8 cellular contexts compared by ENCODE assay signal in genomic region chr3:49673131-49673714, GRCh38. TPM values are rescaled to one million over a fixed set of nuclear protein-coding genes. Genes with fewer than 3 reads are reported as not detected.
DNase-seq lines count a peak whose midpoint lies in the region; ATAC-seq, FAIRE-seq and TF ChIP-seq lines count a peak whose summit lies in the region.

No MANE protein-coding gene starts in this region.

- H3K4me3 ChIP-seq in astrocyte (ENCODE audit: insufficient read depth, low read depth, low read length) (peak overlapping the region; percentile 75), HepG2 (replicated peaks in 1 of 3; ENCODE audit: insufficient read depth in 1 of 3, low read depth in 2 of 3, low read length in 3 of 3) (peak overlapping the region; percentile 67 to 99 (median 80)), tibial artery (peak overlapping the region; percentile 63 to 99)

- peak overlapping the region; percentile 82 for H2AFZ ChIP-seq in astrocyte (ENCODE audit: low read depth, low read length)
- no peak overlapping the region for H2AFZ ChIP-seq in HepG2 (ENCODE audit: low read length)

- intact Hi-C loops in CD14-positive monocyte (cut with micrococcal nuclease), result loop anchor here (5.0 to 10.0 kb wide), 3 partner anchors 52 to 201 kb away; partner anchors contain the start of genes GMPPB (in 2 of the 2) and DAG1 (in 1 of the 2)
- intact Hi-C loops in HepG2 (cut with micrococcal nuclease; ENCODE audit: unreplicated experiment), result loop anchor here (5.0 kb wide), 2 partner anchors 66 to 206 kb away; no protein-coding TSS in a partner anchor
- intact Hi-C loops in tibial artery (cut with DNase I; ENCODE audit: low total_unique reads), result no loop called here

- peak overlapping the region; percentile 98 for H3K4me2 ChIP-seq in astrocyte (ENCODE audit: low read length)
- peak overlapping the region; percentile 91 for H3K4me2 ChIP-seq in HepG2 (ENCODE audit: low read depth, low read length)

- ATAC-seq in HG03025 (IDR thresholded peaks at IDR 0.05; ENCODE audit: low FRiP score, unreplicated experiment) (peak; percentile 3), HepG2 (peak; percentile 2), HG03135 (IDR thresholded peaks at IDR 0.05; ENCODE audit: unreplicated experiment) (no peak)

- peak overlapping the region; percentile 93 to 99 (median 98) for H3K27ac Mint-ChIP-seq in CD14-positive monocyte
- peak overlapping the region; percentile 94 for H3K27ac Mint-ChIP-seq in astrocyte (ENCODE audit: unreplicated experiment)

- H3K9me3 Mint-ChIP-seq in CD14-positive monocyte (peaks cover 0 to 10% (median 3%) of the 10 kb centered on the region in 7 donors), astrocyte (ENCODE audit: unreplicated experiment) (no peaks in the 10 kb centered on the region)

- H3K4me1 Mint-ChIP-seq in CD14-positive monocyte (peaks cover 28% of the 10 kb centered on the region), astrocyte (ENCODE audit: low read depth, unreplicated experiment) (peaks cover 15% of the 10 kb centered on the region)

- no peak; the same call in 1 of the 2 replicates for TF ChIP-seq RAD21 in HepG2 (CRISPR knock-in tag; IDR thresholded peaks at IDR 0.05)

- in situ Hi-C loops in HepG2 (cut with HindIII; ENCODE audit: extremely low pct_ligation_motif_present, low pct_unique_long_range_greater_than_20kb), result loop anchor here (5.0 to 10.0 kb wide), 2 partner anchors 108 to 136 kb away; no protein-coding TSS in a partner anchor

- H3K9me3 ChIP-seq in astrocyte (ENCODE audit: insufficient read depth, low read depth, low read length) (no peaks in the 10 kb centered on the region), HepG2 (ENCODE audit: low read length) (no peaks in the 10 kb centered on the region), tibial artery (no peaks in the 10 kb centered on the region)

- peaks cover 33% of the 10 kb centered on the region for H4K20me1 ChIP-seq in astrocyte (ENCODE audit: insufficient read depth, low read length)
- no peaks in the 10 kb centered on the region for H4K20me1 ChIP-seq in HepG2 (ENCODE audit: insufficient read depth, low read length)

- TF ChIP-seq EP300 in HepG2 (IDR thresholded peaks at IDR 0.05; ENCODE audit: low read depth in 2 of 2, low read length in 2 of 2) (no peak), HepG2 (CRISPR knock-in tag; IDR thresholded peaks at IDR 0.05; ENCODE audit: borderline replicate concordance) (no peak)

- H3K4me3 Mint-ChIP-seq in CD14-positive monocyte, result peak overlapping the region; percentile 84 to 91
- peak overlapping the region; percentile 88 for H3K4me3 Mint-ChIP-seq in astrocyte (ENCODE audit: unreplicated experiment)

- H3K36me3 Mint-ChIP-seq in CD14-positive monocyte (peaks cover 24 to 28% of the 10 kb centered on the region in 2 donors), astrocyte (ENCODE audit: low read depth, unreplicated experiment) (peaks cover 15% of the 10 kb centered on the region)

- H3K27me3 Mint-ChIP-seq in CD14-positive monocyte (ENCODE audit: low read depth in 3 of 3) (peaks cover 4 to 10% (median 7%) of the 10 kb centered on the region in 3 donors), astrocyte (ENCODE audit: low read depth, unreplicated experiment) (no peaks in the 10 kb centered on the region)

- H3K79me2 ChIP-seq in astrocyte (ENCODE audit: insufficient read depth, low read length) (peaks cover 27% of the 10 kb centered on the region), HepG2 (ENCODE audit: insufficient read depth, low read length) (peaks cover 22% of the 10 kb centered on the region)

- POLR2A ChIA-PET in HepG2 (lab: Yijun Ruan, JAX), result interaction anchor here (0.6 to 3.3 kb wide), 8 partner anchors 16 to 333 kb away, joined by 3 to 98 read pairs (median 4); partner anchors contain the start of genes DAG1, MST1 and RNF123

- H3K36me3 ChIP-seq in astrocyte (ENCODE audit: insufficient read depth, low read length) (peaks cover 9% of the 10 kb centered on the region), HepG2 (replicated peaks in 1 of 2; ENCODE audit: control insufficient read depth in 1 of 2, insufficient read depth in 2 of 2, low read length in 2 of 2) (peaks cover 12 to 27% of the 10 kb centered on the region in 2 experiments), tibial artery (peaks cover 24 to 25% (median 25%) of the 10 kb centered on the region in 3 donors)

- H3K9ac ChIP-seq in astrocyte (ENCODE audit: low read length) (peak overlapping the region; percentile 88), HepG2 (ENCODE audit: insufficient read depth, low read depth, low read length) (peak overlapping the region; percentile 86)

- TSS peak; percentile 77 for BruUV-seq in HepG2 (replicated peaks; lab: Mats Ljungman, UMichigan)

- peaks cover 27% of the 10 kb centered on the region for H3K4me1 ChIP-seq in astrocyte (ENCODE audit: insufficient read depth, low read length)
- H3K4me1 ChIP-seq in HepG2 (ENCODE audit: insufficient read depth, low read length), result peaks cover 70% of the 10 kb centered on the region
- peaks cover 0 to 20% (median 15%) of the 10 kb centered on the region in 4 donors for H3K4me1 ChIP-seq in tibial artery

- WGBS in HepG2 (ENCODE audit: low lambda C conversion rate), result 35% methylated on average over 3 of the region's 17 CpGs

- H3K27me3 ChIP-seq in astrocyte (ENCODE audit: insufficient read depth, low read length) (no peaks in the 10 kb centered on the region), HepG2 (ENCODE audit: control insufficient read depth in 1 of 2, insufficient read depth in 2 of 2, low read length in 2 of 2) (no peaks in the 10 kb centered on the region), tibial artery (peaks cover 0 to 4% of the 10 kb centered on the region in 2 donors)

- CTCF ChIA-PET in HepG2 (lab: Yijun Ruan, JAX; ENCODE audit: low intra/inter-chr PET ratio, low total read pairs), result interaction anchor here (2.7 kb wide), 1 partner anchor 133 kb away, joined by 31 read pairs; no protein-coding TSS in a partner anchor

- FAIRE-seq in astrocyte (lab: Jason Lieb, UNC) (no peak), HepG2 (lab: Jason Lieb, UNC) (peak; percentile 56)

- TF ChIP-seq POLR2A in HepG2 (IDR thresholded peaks at IDR 0.05; ENCODE audit: insufficient read depth in 1 of 2, low read depth in 2 of 2, low read length in 2 of 2), result peak in 1 of 2 experiments; percentile 79; a peak in 1 of 4 replicates

- H3K27ac ChIP-seq in astrocyte (ENCODE audit: low read depth, low read length), result peak overlapping the region; percentile 86
- peak overlapping the region; percentile 85 for H3K27ac ChIP-seq in HepG2 (ENCODE audit: extremely low read length, insufficient read depth, low read length)
- H3K27ac ChIP-seq in tibial artery, result peak overlapping the region; percentile 80 to 84

- TF ChIP-seq CTCF in CD14-positive monocyte (IDR thresholded peaks at IDR 0.05), result no peak
- TF ChIP-seq CTCF in astrocyte (IDR thresholded peaks at IDR 0.05; ENCODE audit: insufficient read depth, low read depth, low read length), result no peak
- no peak; the same call in 1 of the 2 replicates for TF ChIP-seq CTCF in HepG2 (CRISPR knock-in tag; IDR thresholded peaks at IDR 0.05)
- TF ChIP-seq CTCF in tibial artery (IDR thresholded peaks at IDR 0.05), result no peak

- DNase-seq in CD14-positive monocyte (ENCODE audit: low spot score) (no peak), astrocyte (ENCODE audit: low read depth) (no peak), HepG2 (ENCODE audit: low spot score) (peak; percentile 45), tibial artery (no peak), globus pallidus (ENCODE audit: low spot score) (no peak)
- DNase-seq in stimulated activated naive CD4-positive, alpha-beta T cell treated with Interleukin-2 at 50 U/mL for 16 hours (lab: John Stamatoyannopoulos, UW), result no peak

RNA-seq across cellular contexts. Expression of gene APEH, which starts 0.9 kb away (rescaled TPM):
- polyA plus RNA-seq in CD14-positive monocyte (100 to 1,000 TPM in 1 of 2 donors, 10 to 100 TPM in 1; 92.6 to 105 TPM), HepG2 (2011; rRNA removed) (116 and 123 TPM in 2 replicates)
- total RNA-seq in astrocyte (80.8 and 91.2 TPM in 2 replicates), HepG2 (2016; rRNA removed; fragmentation: Illumina TruSeq; extraction: Trizol) (116 and 130 TPM in 2 replicates)
- total RNA-seq in HepG2 (2016; cell fraction: cytosol; rRNA removed; fragmentation: Illumina TruSeq; extraction: Trizol; ENCODE audit: low read depth), result 32.8 and 39.1 TPM in 2 replicates
- 118 and 134 TPM in 2 replicates for total RNA-seq in HepG2 (2016; cell fraction: insoluble cytoplasmic fraction; rRNA removed; fragmentation: Illumina TruSeq; extraction: Trizol)
- total RNA-seq in HepG2 (2016; cell fraction: membrane; rRNA removed; fragmentation: Illumina TruSeq; extraction: Trizol), result 57.5 and 60.4 TPM in 2 replicates
- total RNA-seq in HepG2 (2016; cell fraction: nucleus; rRNA removed; fragmentation: Illumina TruSeq; extraction: Trizol), result 99.4 and 109 TPM in 2 replicates
- polyA plus RNA-seq in HepG2 (2011; cell fraction: cytosol; rRNA removed), result 95.0 and 116 TPM in 2 replicates
- polyA plus RNA-seq in HepG2 (2011; cell fraction: nucleus; rRNA removed), result 227 and 231 TPM in 2 replicates
- 110 and 113 TPM in 2 replicates for polyA plus RNA-seq in HepG2 (2012)
- polyA plus RNA-seq in HepG2 (2016; cell fraction: cytosol; fragmentation: Illumina TruSeq; extraction: Trizol; ENCODE audit: low read depth), result 22.6 and 23.9 TPM in 2 replicates
- polyA plus RNA-seq in HepG2 (2016; cell fraction: insoluble cytoplasmic fraction; fragmentation: Illumina TruSeq; extraction: Trizol; ENCODE audit: low read depth), result 87.5 and 96.0 TPM in 2 replicates
- 27.9 and 31.1 TPM in 2 replicates for polyA plus RNA-seq in HepG2 (2016; cell fraction: membrane; fragmentation: Illumina TruSeq; extraction: Trizol; ENCODE audit: low read depth)
- polyA plus RNA-seq in HepG2 (2016; cell fraction: nucleus; fragmentation: Illumina TruSeq; extraction: Trizol; ENCODE audit: insufficient read depth, low read depth), result 137 and 152 TPM in 2 replicates
- 481 and 533 TPM in 2 replicates for polyA minus RNA-seq in HepG2 (2011; rRNA and poly(A)+ RNA removed; ENCODE audit: low replicate concordance)
- polyA minus RNA-seq in HepG2 (2011; cell fraction: cytosol; rRNA and poly(A)+ RNA removed), result 94.8 and 99.0 TPM in 2 replicates
- 120 and 143 TPM in 2 replicates for polyA minus RNA-seq in HepG2 (2011; cell fraction: nucleus; rRNA and poly(A)+ RNA removed)

RNA-seq across cellular contexts. Expression of gene MST1, which starts 16.1 kb away (rescaled TPM):
- polyA plus RNA-seq in CD14-positive monocyte, result under 1 TPM in 1 of 2 donors, not detected in 1; 0.28 TPM
- total RNA-seq in astrocyte, result 9.3 and 15.1 TPM in 2 replicates
- total RNA-seq in HepG2 (2016; rRNA removed; fragmentation: Illumina TruSeq; extraction: Trizol), result 26.7 and 189 TPM in 2 replicates
- 15.3 and 18.3 TPM in 2 replicates for total RNA-seq in HepG2 (2016; cell fraction: cytosol; rRNA removed; fragmentation: Illumina TruSeq; extraction: Trizol; ENCODE audit: low read depth)
- 25.3 and 197 TPM in 2 replicates for total RNA-seq in HepG2 (2016; cell fraction: insoluble cytoplasmic fraction; rRNA removed; fragmentation: Illumina TruSeq; extraction: Trizol)
- total RNA-seq in HepG2 (2016; cell fraction: membrane; rRNA removed; fragmentation: Illumina TruSeq; extraction: Trizol), result 14.6 and 16.5 TPM in 2 replicates
- 267 and 300 TPM in 2 replicates for total RNA-seq in HepG2 (2016; cell fraction: nucleus; rRNA removed; fragmentation: Illumina TruSeq; extraction: Trizol)
- 452 and 686 TPM in 2 replicates for polyA plus RNA-seq in HepG2 (2011; rRNA removed)
- 174 and 178 TPM in 2 replicates for polyA plus RNA-seq in HepG2 (2011; cell fraction: cytosol; rRNA removed)
- 7,383 and 7,818 TPM in 2 replicates for polyA plus RNA-seq in HepG2 (2011; cell fraction: nucleus; rRNA removed)
- polyA plus RNA-seq in HepG2 (2012), result 313 and 330 TPM in 2 replicates
- polyA plus RNA-seq in HepG2 (2016; cell fraction: cytosol; fragmentation: Illumina TruSeq; extraction: Trizol; ENCODE audit: low read depth), result 6.2 and 6.6 TPM in 2 replicates
- polyA plus RNA-seq in HepG2 (2016; cell fraction: insoluble cytoplasmic fraction; fragmentation: Illumina TruSeq; extraction: Trizol; ENCODE audit: low read depth), result 20.9 and 21.3 TPM in 2 replicates
- 9.6 and 10.0 TPM in 2 replicates for polyA plus RNA-seq in HepG2 (2016; cell fraction: membrane; fragmentation: Illumina TruSeq; extraction: Trizol; ENCODE audit: low read depth)
- 695 and 762 TPM in 2 replicates for polyA plus RNA-seq in HepG2 (2016; cell fraction: nucleus; fragmentation: Illumina TruSeq; extraction: Trizol; ENCODE audit: insufficient read depth, low read depth)
- polyA minus RNA-seq in HepG2 (2011; rRNA and poly(A)+ RNA removed; ENCODE audit: low replicate concordance), result 3.2 and 148 TPM in 2 replicates
- 42.2 and 50.5 TPM in 2 replicates for polyA minus RNA-seq in HepG2 (2011; cell fraction: cytosol; rRNA and poly(A)+ RNA removed)
- 323 and 384 TPM in 2 replicates for polyA minus RNA-seq in HepG2 (2011; cell fraction: nucleus; rRNA and poly(A)+ RNA removed)

RNA-seq across cellular contexts. Expression of gene RNF123, which starts 16.1 kb away (rescaled TPM):
- polyA plus RNA-seq in CD14-positive monocyte (10 to 100 TPM; 11.1 to 15.7 TPM), HepG2 (2011; rRNA removed) (82.2 and 91.9 TPM in 2 replicates)
- total RNA-seq in astrocyte (40.9 and 49.8 TPM in 2 replicates), HepG2 (2016; rRNA removed; fragmentation: Illumina TruSeq; extraction: Trizol) (16.1 and 29.9 TPM in 2 replicates)
- 7.6 and 8.9 TPM in 2 replicates for total RNA-seq in HepG2 (2016; cell fraction: cytosol; rRNA removed; fragmentation: Illumina TruSeq; extraction: Trizol; ENCODE audit: low read depth)
- total RNA-seq in HepG2 (2016; cell fraction: insoluble cytoplasmic fraction; rRNA removed; fragmentation: Illumina TruSeq; extraction: Trizol), result 12.8 and 27.1 TPM in 2 replicates
- total RNA-seq in HepG2 (2016; cell fraction: membrane; rRNA removed; fragmentation: Illumina TruSeq; extraction: Trizol), result 10.8 and 12.7 TPM in 2 replicates
- 28.7 and 34.7 TPM in 2 replicates for total RNA-seq in HepG2 (2016; cell fraction: nucleus; rRNA removed; fragmentation: Illumina TruSeq; extraction: Trizol)
- polyA plus RNA-seq in HepG2 (2011; cell fraction: cytosol; rRNA removed), result 37.9 and 55.2 TPM in 2 replicates
- polyA plus RNA-seq in HepG2 (2011; cell fraction: nucleus; rRNA removed), result 455 and 594 TPM in 2 replicates
- 27.9 and 34.2 TPM in 2 replicates for polyA plus RNA-seq in HepG2 (2012)
- 8.1 and 10.5 TPM in 2 replicates for polyA plus RNA-seq in HepG2 (2016; cell fraction: cytosol; fragmentation: Illumina TruSeq; extraction: Trizol; ENCODE audit: low read depth)
- 17.1 and 25.1 TPM in 2 replicates for polyA plus RNA-seq in HepG2 (2016; cell fraction: insoluble cytoplasmic fraction; fragmentation: Illumina TruSeq; extraction: Trizol; ENCODE audit: low read depth)
- 14.9 and 15.8 TPM in 2 replicates for polyA plus RNA-seq in HepG2 (2016; cell fraction: membrane; fragmentation: Illumina TruSeq; extraction: Trizol; ENCODE audit: low read depth)
- polyA plus RNA-seq in HepG2 (2016; cell fraction: nucleus; fragmentation: Illumina TruSeq; extraction: Trizol; ENCODE audit: insufficient read depth, low read depth), result 108 and 116 TPM in 2 replicates
- 88.9 and 105 TPM in 2 replicates for polyA minus RNA-seq in HepG2 (2011; rRNA and poly(A)+ RNA removed; ENCODE audit: low replicate concordance)
- 26.2 and 30.5 TPM in 2 replicates for polyA minus RNA-seq in HepG2 (2011; cell fraction: cytosol; rRNA and poly(A)+ RNA removed)
- polyA minus RNA-seq in HepG2 (2011; cell fraction: nucleus; rRNA and poly(A)+ RNA removed), result 55.9 and 56.4 TPM in 2 replicates

RNA-seq across cellular contexts. Expression of gene AMIGO3, which starts 46.3 kb away (rescaled TPM):
- polyA plus RNA-seq in CD14-positive monocyte (not detected), HepG2 (2011; rRNA removed) (0.21 TPM in 1 of 2 replicates, not detected in the other)
- total RNA-seq in astrocyte (0.16 TPM in 1 of 2 replicates, not detected in the other), HepG2 (2016; rRNA removed; fragmentation: Illumina TruSeq; extraction: Trizol) (0.35 TPM in 1 of 2 replicates, not detected in the other)
- 0.18 and 0.51 TPM in 2 replicates for total RNA-seq in HepG2 (2016; cell fraction: cytosol; rRNA removed; fragmentation: Illumina TruSeq; extraction: Trizol; ENCODE audit: low read depth)
- 0.13 and 0.45 TPM in 2 replicates for total RNA-seq in HepG2 (2016; cell fraction: insoluble cytoplasmic fraction; rRNA removed; fragmentation: Illumina TruSeq; extraction: Trizol)
- 0.19 TPM in 1 of 2 replicates, not detected in the other for total RNA-seq in HepG2 (2016; cell fraction: membrane; rRNA removed; fragmentation: Illumina TruSeq; extraction: Trizol)
- total RNA-seq in HepG2 (2016; cell fraction: nucleus; rRNA removed; fragmentation: Illumina TruSeq; extraction: Trizol), result not detected in 2 replicates
- polyA plus RNA-seq in HepG2 (2011; cell fraction: cytosol; rRNA removed), result 0.03 and 0.07 TPM in 2 replicates
- polyA plus RNA-seq in HepG2 (2011; cell fraction: nucleus; rRNA removed), result 3.1 and 7.8 TPM in 2 replicates
- polyA plus RNA-seq in HepG2 (2012), result 0.36 TPM in 1 of 2 replicates, not detected in the other
- 0.40 and 0.44 TPM in 2 replicates for polyA plus RNA-seq in HepG2 (2016; cell fraction: cytosol; fragmentation: Illumina TruSeq; extraction: Trizol; ENCODE audit: low read depth)
- 0.73 and 0.79 TPM in 2 replicates for polyA plus RNA-seq in HepG2 (2016; cell fraction: insoluble cytoplasmic fraction; fragmentation: Illumina TruSeq; extraction: Trizol; ENCODE audit: low read depth)
- 0.40 and 0.43 TPM in 2 replicates for polyA plus RNA-seq in HepG2 (2016; cell fraction: membrane; fragmentation: Illumina TruSeq; extraction: Trizol; ENCODE audit: low read depth)
- 0.53 and 1.7 TPM in 2 replicates for polyA plus RNA-seq in HepG2 (2016; cell fraction: nucleus; fragmentation: Illumina TruSeq; extraction: Trizol; ENCODE audit: insufficient read depth, low read depth)
- polyA minus RNA-seq in HepG2 (2011; rRNA and poly(A)+ RNA removed; ENCODE audit: low replicate concordance), result 1.8 and 3.5 TPM in 2 replicates
- 0.26 and 0.30 TPM in 2 replicates for polyA minus RNA-seq in HepG2 (2011; cell fraction: cytosol; rRNA and poly(A)+ RNA removed)
- polyA minus RNA-seq in HepG2 (2011; cell fraction: nucleus; rRNA and poly(A)+ RNA removed), result 0.75 and 2.1 TPM in 2 replicates

RNA-seq across cellular contexts. Expression of gene GMPPB, which starts 50.5 kb away (rescaled TPM):
- polyA plus RNA-seq in CD14-positive monocyte (10 to 100 TPM; 14.7 to 17.6 TPM), HepG2 (2011; rRNA removed) (6.5 and 9.1 TPM in 2 replicates)
- total RNA-seq in astrocyte (21.4 and 24.6 TPM in 2 replicates), HepG2 (2016; rRNA removed; fragmentation: Illumina TruSeq; extraction: Trizol) (21.7 and 23.1 TPM in 2 replicates)
- 3.9 and 5.4 TPM in 2 replicates for total RNA-seq in HepG2 (2016; cell fraction: cytosol; rRNA removed; fragmentation: Illumina TruSeq; extraction: Trizol; ENCODE audit: low read depth)
- total RNA-seq in HepG2 (2016; cell fraction: insoluble cytoplasmic fraction; rRNA removed; fragmentation: Illumina TruSeq; extraction: Trizol), result 21.2 and 23.8 TPM in 2 replicates
- 7.3 and 8.9 TPM in 2 replicates for total RNA-seq in HepG2 (2016; cell fraction: membrane; rRNA removed; fragmentation: Illumina TruSeq; extraction: Trizol)
- 14.9 and 16.7 TPM in 2 replicates for total RNA-seq in HepG2 (2016; cell fraction: nucleus; rRNA removed; fragmentation: Illumina TruSeq; extraction: Trizol)
- 6.3 and 8.4 TPM in 2 replicates for polyA plus RNA-seq in HepG2 (2011; cell fraction: cytosol; rRNA removed)
- polyA plus RNA-seq in HepG2 (2011; cell fraction: nucleus; rRNA removed), result 15.5 and 21.5 TPM in 2 replicates
- polyA plus RNA-seq in HepG2 (2012), result 4.8 and 5.8 TPM in 2 replicates
- polyA plus RNA-seq in HepG2 (2016; cell fraction: cytosol; fragmentation: Illumina TruSeq; extraction: Trizol; ENCODE audit: low read depth), result 3.3 and 3.7 TPM in 2 replicates
- polyA plus RNA-seq in HepG2 (2016; cell fraction: insoluble cytoplasmic fraction; fragmentation: Illumina TruSeq; extraction: Trizol; ENCODE audit: low read depth), result 17.8 and 18.8 TPM in 2 replicates
- 4.7 and 5.8 TPM in 2 replicates for polyA plus RNA-seq in HepG2 (2016; cell fraction: membrane; fragmentation: Illumina TruSeq; extraction: Trizol; ENCODE audit: low read depth)
- 23.9 and 25.9 TPM in 2 replicates for polyA plus RNA-seq in HepG2 (2016; cell fraction: nucleus; fragmentation: Illumina TruSeq; extraction: Trizol; ENCODE audit: insufficient read depth, low read depth)
- 21.4 and 30.7 TPM in 2 replicates for polyA minus RNA-seq in HepG2 (2011; rRNA and poly(A)+ RNA removed; ENCODE audit: low replicate concordance)
- polyA minus RNA-seq in HepG2 (2011; cell fraction: cytosol; rRNA and poly(A)+ RNA removed), result 4.2 and 5.6 TPM in 2 replicates
- polyA minus RNA-seq in HepG2 (2011; cell fraction: nucleus; rRNA and poly(A)+ RNA removed), result 12.6 and 20.3 TPM in 2 replicates
